1 cellular context compared by ENCODE assay signal in the genomic region with DNA sequence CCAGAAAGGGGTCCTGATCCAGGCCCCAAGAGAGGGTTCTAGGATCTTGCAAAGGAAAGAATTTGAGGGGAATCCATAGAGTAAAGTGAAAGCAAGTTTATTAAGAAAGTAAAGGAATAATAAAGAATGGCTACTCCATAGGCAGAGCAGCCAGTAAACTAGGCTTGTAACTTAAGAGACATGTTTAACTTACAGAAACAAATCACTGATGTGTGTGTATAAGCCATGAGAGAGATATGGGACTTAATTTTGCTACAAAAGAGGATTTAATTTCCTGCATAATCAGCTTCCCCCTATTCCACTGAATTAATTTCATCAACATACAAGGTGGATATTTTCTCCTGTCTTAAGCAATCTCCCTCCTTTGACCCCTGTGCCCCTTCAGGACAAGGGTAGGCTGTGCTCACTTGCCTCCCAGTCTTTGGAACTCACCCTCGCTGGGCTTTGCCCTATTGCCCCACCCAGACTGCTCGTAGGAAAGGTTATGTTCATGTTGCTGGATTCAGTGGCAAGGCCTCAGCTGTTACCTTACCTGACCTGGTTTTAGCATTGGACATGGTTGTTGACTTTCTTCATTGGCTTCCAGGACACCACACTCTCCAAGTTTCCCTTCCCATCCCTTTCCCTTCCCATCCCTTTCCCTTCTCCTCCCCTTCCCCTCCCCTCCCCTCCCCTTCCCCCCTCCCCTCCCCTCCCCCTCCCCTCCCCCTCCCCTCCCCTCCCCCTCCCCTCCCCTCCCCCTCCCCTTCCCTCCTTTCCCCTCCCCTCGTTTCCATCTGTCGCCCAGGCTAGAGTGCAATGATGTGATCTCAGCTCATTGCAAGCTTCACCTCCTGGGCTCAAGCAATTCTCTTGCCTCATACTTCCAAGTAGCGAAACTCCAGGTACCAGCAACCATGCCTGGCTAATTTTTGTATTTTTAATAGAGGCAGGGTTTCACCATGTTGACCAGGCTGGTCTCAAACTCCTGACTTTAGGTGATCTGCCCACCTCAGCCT.
A peak's percentile ranks its signal among the peaks of the same experiment; 100 is the strongest.
TF ChIP-seq lines count a peak whose summit lies in the region.

No MANE protein-coding gene starts in this region.

TF ChIP-seq in HepG2, 621 proteins besides CTCF, POLR2A, EP300 and RAD21 (continued from another document):
- TF ChIP-seq ZNF318 (CRISPR knock-in tag; IDR thresholded peaks at IDR 0.05): no peak
- no peak for TF ChIP-seq RBFOX2 (IDR thresholded peaks at IDR 0.05; ENCODE audit: low read depth, low read length)
- no peak for TF ChIP-seq MNT (IDR thresholded peaks at IDR 0.05)
- TF ChIP-seq TBX2 (CRISPR knock-in tag; IDR thresholded peaks at IDR 0.05; ENCODE audit: borderline replicate concordance): peak; percentile 41; the same call in 1 of the 2 replicates
- no peak for TF ChIP-seq NKX3-1 (CRISPR knock-in tag; IDR thresholded peaks at IDR 0.05)
- TF ChIP-seq ZKSCAN1 (IDR thresholded peaks at IDR 0.05; ENCODE audit: low read length): no peak
- TF ChIP-seq, protein P1, sequence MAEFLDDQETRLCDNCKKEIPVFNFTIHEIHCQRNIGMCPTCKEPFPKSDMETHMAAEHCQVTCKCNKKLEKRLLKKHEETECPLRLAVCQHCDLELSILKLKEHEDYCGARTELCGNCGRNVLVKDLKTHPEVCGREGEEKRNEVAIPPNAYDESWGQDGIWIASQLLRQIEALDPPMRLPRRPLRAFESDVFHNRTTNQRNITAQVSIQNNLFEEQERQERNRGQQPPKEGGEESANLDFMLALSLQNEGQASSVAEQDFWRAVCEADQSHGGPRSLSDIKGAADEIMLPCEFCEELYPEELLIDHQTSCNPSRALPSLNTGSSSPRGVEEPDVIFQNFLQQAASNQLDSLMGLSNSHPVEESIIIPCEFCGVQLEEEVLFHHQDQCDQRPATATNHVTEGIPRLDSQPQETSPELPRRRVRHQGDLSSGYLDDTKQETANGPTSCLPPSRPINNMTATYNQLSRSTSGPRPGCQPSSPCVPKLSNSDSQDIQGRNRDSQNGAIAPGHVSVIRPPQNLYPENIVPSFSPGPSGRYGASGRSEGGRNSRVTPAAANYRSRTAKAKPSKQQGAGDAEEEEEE (CRISPR knock-in tag; IDR thresholded peaks at IDR 0.05; ENCODE audit: borderline replicate concordance): no peak
- TF ChIP-seq ZNF547 (CRISPR knock-in tag; IDR thresholded peaks at IDR 0.05): no peak
- TF ChIP-seq, protein P2, sequence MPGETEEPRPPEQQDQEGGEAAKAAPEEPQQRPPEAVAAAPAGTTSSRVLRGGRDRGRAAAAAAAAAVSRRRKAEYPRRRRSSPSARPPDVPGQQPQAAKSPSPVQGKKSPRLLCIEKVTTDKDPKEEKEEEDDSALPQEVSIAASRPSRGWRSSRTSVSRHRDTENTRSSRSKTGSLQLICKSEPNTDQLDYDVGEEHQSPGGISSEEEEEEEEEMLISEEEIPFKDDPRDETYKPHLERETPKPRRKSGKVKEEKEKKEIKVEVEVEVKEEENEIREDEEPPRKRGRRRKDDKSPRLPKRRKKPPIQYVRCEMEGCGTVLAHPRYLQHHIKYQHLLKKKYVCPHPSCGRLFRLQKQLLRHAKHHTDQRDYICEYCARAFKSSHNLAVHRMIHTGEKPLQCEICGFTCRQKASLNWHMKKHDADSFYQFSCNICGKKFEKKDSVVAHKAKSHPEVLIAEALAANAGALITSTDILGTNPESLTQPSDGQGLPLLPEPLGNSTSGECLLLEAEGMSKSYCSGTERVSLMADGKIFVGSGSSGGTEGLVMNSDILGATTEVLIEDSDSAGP (CRISPR knock-in tag; IDR thresholded peaks at IDR 0.05; ENCODE audit: borderline replicate concordance): no peak
- no peak for TF ChIP-seq ZFP36 (IDR thresholded peaks at IDR 0.05; ENCODE audit: borderline replicate concordance, low read depth, low read length, partially characterized antibody)
- no peak for TF ChIP-seq NFRKB (IDR thresholded peaks at IDR 0.05)
- TF ChIP-seq ZNF780A (CRISPR knock-in tag; IDR thresholded peaks at IDR 0.05): no peak
- TF ChIP-seq MZF1 (CRISPR knock-in tag; IDR thresholded peaks at IDR 0.05; ENCODE audit: borderline replicate concordance): no peak
- no peak for TF ChIP-seq EED (CRISPR knock-in tag; IDR thresholded peaks at IDR 0.05)
- TF ChIP-seq ZNF768 (CRISPR knock-in tag; IDR thresholded peaks at IDR 0.05): peak; percentile 71; the same call in 1 of the 2 replicates
- no peak for TF ChIP-seq MLLT10 (CRISPR knock-in tag; IDR thresholded peaks at IDR 0.05)
- no peak for TF ChIP-seq ZNF101 (CRISPR knock-in tag; IDR thresholded peaks at IDR 0.05; ENCODE audit: borderline replicate concordance, low read depth)
- TF ChIP-seq HNF4A (CRISPR knock-in tag; IDR thresholded peaks at IDR 0.05): peak; percentile 93
- no peak for TF ChIP-seq ZBTB43 (CRISPR knock-in tag; conservative IDR thresholded peaks at IDR 0.05)
- no peak for TF ChIP-seq ISL2 (CRISPR knock-in tag; IDR thresholded peaks at IDR 0.05)
- TF ChIP-seq NR0B2 (CRISPR knock-in tag; IDR thresholded peaks at IDR 0.05): no peak
